In the genomic region with DNA sequence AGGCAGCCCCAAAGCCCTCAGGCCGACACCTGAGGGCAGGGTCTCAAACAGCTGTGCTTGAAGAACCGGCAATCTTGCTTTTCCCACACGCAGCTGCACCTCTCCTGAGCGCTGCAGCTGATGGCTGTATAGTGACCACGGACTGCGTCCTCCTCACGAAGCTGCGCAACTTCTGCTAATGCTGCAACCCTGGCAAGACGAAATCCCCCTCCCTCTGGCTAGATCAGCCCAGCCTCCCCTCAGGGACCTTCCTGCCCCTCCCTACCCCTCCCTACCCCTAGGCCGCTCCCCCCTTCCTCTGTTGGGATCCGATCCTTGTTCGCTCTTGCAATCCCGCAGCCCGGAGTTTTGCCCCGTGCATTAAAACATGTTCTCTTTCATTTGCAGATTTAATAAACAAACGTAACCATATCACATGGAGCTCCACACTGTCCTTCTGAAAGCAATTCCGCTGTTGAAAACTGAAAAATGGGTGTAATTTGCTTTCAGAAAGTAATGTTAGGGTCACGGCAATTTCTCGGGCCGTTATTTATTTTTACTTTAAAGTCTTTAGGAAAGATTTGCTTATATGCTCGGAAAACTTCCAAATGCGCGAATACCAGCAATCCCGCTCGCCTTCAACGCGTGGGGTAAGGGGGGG, we compare ENCODE assay signal across 14 cellular contexts. TPM values are rescaled to one million over a fixed set of nuclear protein-coding genes. Genes with fewer than 3 reads are reported as not detected.
DNase-seq lines count a peak whose midpoint lies in the region; ATAC-seq, FAIRE-seq and TF ChIP-seq lines count a peak whose summit lies in the region.
"Had no signal": no experiment of that assay in that cellular context is flagged by ENCODE, and none has a peak within 500 bp of the region (broad histone marks: within the 10 kb centered on the region; RNA-seq: fewer than 3 reads in every experiment).

No MANE protein-coding gene starts in this region.

- H4K20me1 ChIP-seq in HepG2 (ENCODE audit: insufficient read depth, low read length), result peaks cover 2% of the 10 kb centered on the region; the same call in 1 of the 2 replicates

- TF ChIP-seq EP300 in HepG2 (IDR thresholded peaks at IDR 0.05; ENCODE audit: low read depth in 2 of 2, low read length in 2 of 2), result no peak
- no peak for TF ChIP-seq EP300 in HepG2 (CRISPR knock-in tag; IDR thresholded peaks at IDR 0.05; ENCODE audit: borderline replicate concordance)

- H3K4me1 ChIP-seq in HepG2 (ENCODE audit: insufficient read depth, low read length) (peaks cover 23% of the 10 kb centered on the region), right lobe of liver (peaks cover 0 to 9% (median 3%) of the 10 kb centered on the region in 4 donors), urinary bladder (ENCODE audit: insufficient read depth) (no peaks in the 10 kb centered on the region), small intestine (ENCODE audit: control insufficient read depth in 2 of 2, insufficient read depth in 1 of 2, low read depth in 1 of 2, low read length in 1 of 2) (peaks cover 2 to 10% of the 10 kb centered on the region in 2 donors)
- H3K4me1 ChIP-seq in naive thymus-derived CD4-positive, alpha-beta T cell (ENCODE audit: control insufficient read depth in 2 of 2, insufficient read depth in 2 of 2, low read length in 2 of 2), result peaks cover 0 to 11% of the 10 kb centered on the region in 2 donors

- H3K9ac ChIP-seq in HepG2 (ENCODE audit: insufficient read depth, low read depth, low read length), result no peak overlapping the region

- no TSS peak for BruUV-seq in HepG2 (replicated peaks; lab: Mats Ljungman, UMichigan)

- H2AFZ ChIP-seq in HepG2 (ENCODE audit: low read length), result no peak overlapping the region

- H3K36me3 Mint-ChIP-seq in WTC11, result no peaks in the 10 kb centered on the region
- peaks cover 0 to 7% (median 6%) of the 10 kb centered on the region in 5 donors for H3K36me3 Mint-ChIP-seq in naive thymus-derived CD4-positive, alpha-beta T cell

- H3K36me3 ChIP-seq in HepG2 (replicated peaks in 1 of 2; ENCODE audit: control insufficient read depth in 1 of 2, insufficient read depth in 2 of 2, low read length in 2 of 2) (no peaks in the 10 kb centered on the region), right lobe of liver (no peaks in the 10 kb centered on the region), urinary bladder (ENCODE audit: insufficient read depth) (no peaks in the 10 kb centered on the region), small intestine (ENCODE audit: control insufficient read depth in 2 of 2, insufficient read depth in 2 of 2, low read length in 2 of 2) (no peaks in the 10 kb centered on the region)
- H3K36me3 ChIP-seq in naive thymus-derived CD4-positive, alpha-beta T cell (ENCODE audit: control insufficient read depth in 2 of 3, insufficient read depth in 3 of 3, low read length in 3 of 3), result no peaks in the 10 kb centered on the region
- H3K36me3 ChIP-seq: gastroesophageal sphincter had no signal

- POLR2A ChIA-PET in HepG2 (lab: Yijun Ruan, JAX) (no interaction called here), WTC11 (lab: Charles Lee) (no interaction called here)
- POLR2A ChIA-PET in naive thymus-derived CD4-positive, alpha-beta T cell (lab: Charles Lee), result no interaction called here

- H3K4me1 Mint-ChIP-seq in WTC11, result peaks cover 53% of the 10 kb centered on the region
- peaks cover 14 to 49% (median 41%) of the 10 kb centered on the region in 7 donors for H3K4me1 Mint-ChIP-seq in naive thymus-derived CD4-positive, alpha-beta T cell

- in situ Hi-C loops in HepG2 (cut with HindIII; ENCODE audit: extremely low pct_ligation_motif_present, low pct_unique_long_range_greater_than_20kb), result no loop called here

- no peak for TF ChIP-seq CTCF in HepG2 (CRISPR knock-in tag; IDR thresholded peaks at IDR 0.05)
- no peak for TF ChIP-seq CTCF in right lobe of liver (IDR thresholded peaks at IDR 0.05)
- TF ChIP-seq CTCF in WTC11 (IDR thresholded peaks at IDR 0.05), result no peak

- TF ChIP-seq RAD21 in HepG2 (CRISPR knock-in tag; IDR thresholded peaks at IDR 0.05), result no peak

- no peak overlapping the region for H3K4me2 ChIP-seq in HepG2 (ENCODE audit: low read depth, low read length)

- FAIRE-seq in HepG2 (lab: Jason Lieb, UNC), result no peak
- no peak for FAIRE-seq in small intestine (lab: Jason Lieb, UNC)

- 32% methylated on average over 27 of the region's 27 CpGs for WGBS in HepG2 (ENCODE audit: low lambda C conversion rate)
- 4% methylated on average over 19 of the region's 27 CpGs for WGBS in right lobe of liver (ENCODE audit: insufficient coverage, low coverage, low lambda C conversion rate, missing lambda C conversion rate)
- WGBS in urinary bladder, result 8% methylated on average over 27 of the region's 27 CpGs
- WGBS in small intestine, 3 donors, result 5 to 6% (median 6%) methylated on average over 26 to 27 of the region's 27 CpGs

- peaks cover 52 to 81% of the 10 kb centered on the region in 2 experiments for H3K27me3 ChIP-seq in HepG2 (ENCODE audit: control insufficient read depth in 1 of 2, insufficient read depth in 2 of 2, low read length in 2 of 2)
- peaks cover 30 to 73% of the 10 kb centered on the region in 2 donors for H3K27me3 ChIP-seq in right lobe of liver
- H3K27me3 ChIP-seq in naive thymus-derived CD4-positive, alpha-beta T cell (ENCODE audit: control insufficient read depth in 2 of 2, insufficient read depth in 2 of 2, low read length in 2 of 2), result peaks cover 7 to 19% of the 10 kb centered on the region in 2 donors
- H3K27me3 ChIP-seq in small intestine (ENCODE audit: control insufficient read depth in 2 of 2, insufficient read depth in 2 of 2, low read length in 2 of 2), result peaks cover 21 to 81% of the 10 kb centered on the region in 2 donors

- intact Hi-C loops in HepG2 (cut with micrococcal nuclease; ENCODE audit: unreplicated experiment) (loop anchor here (1.0 to 2.0 kb wide), 2 partner anchors 50 to 105 kb away; no protein-coding TSS in a partner anchor), right lobe of liver (cut with DNase I) (no loop called here)
- intact Hi-C loops in naive thymus-derived CD4-positive, alpha-beta T cell (cut with micrococcal nuclease), result loop anchor here in 1 of 2 donors (5.0 kb wide), 1 partner anchor 140 kb away; no protein-coding TSS in a partner anchor

- no peaks in the 10 kb centered on the region for H3K79me2 ChIP-seq in HepG2 (ENCODE audit: insufficient read depth, low read length)

- H3K27ac ChIP-seq in HepG2 (ENCODE audit: extremely low read length, insufficient read depth, low read length) (no peak overlapping the region), right lobe of liver (no peak overlapping the region), urinary bladder (ENCODE audit: low read depth) (no peak overlapping the region), small intestine (ENCODE audit: low read depth in 1 of 2, low read length in 1 of 2) (no peak overlapping the region)
- no peak overlapping the region for H3K27ac ChIP-seq in naive thymus-derived CD4-positive, alpha-beta T cell (ENCODE audit: low read depth, low read length)
- H3K27ac ChIP-seq: gastroesophageal sphincter, RWPE1 had no signal

- TF ChIP-seq POLR2A in HepG2 (IDR thresholded peaks at IDR 0.05; ENCODE audit: insufficient read depth in 1 of 2, low read depth in 2 of 2, low read length in 2 of 2), result no peak
- no peak for TF ChIP-seq POLR2A in right lobe of liver (IDR thresholded peaks at IDR 0.05)

- H3K4me3 ChIP-seq in HepG2 (replicated peaks in 1 of 3; ENCODE audit: insufficient read depth in 1 of 3, low read depth in 2 of 3, low read length in 3 of 3) (no peak overlapping the region), right lobe of liver (no peak overlapping the region), urinary bladder (ENCODE audit: low read depth, low read length) (peak overlapping the region; percentile 1), small intestine (ENCODE audit: low read depth in 1 of 2, low read length in 2 of 2) (no peak overlapping the region)
- no peak overlapping the region for H3K4me3 ChIP-seq in naive thymus-derived CD4-positive, alpha-beta T cell (ENCODE audit: low read length)

- no peak for ATAC-seq in HepG2
- no peak for ATAC-seq in right lobe of liver
- ATAC-seq in WTC11, result no peak
- ATAC-seq in naive thymus-derived CD4-positive, alpha-beta T cell, result no peak
- no peak for ATAC-seq in activated CD4-positive, CD25-positive, alpha-beta regulatory T cell treated with anti-CD3 and anti-CD28 coated beads, Interleukin-2, amount 50 U/mL, for 24 hours
- ATAC-seq: gastroesophageal sphincter had no signal

- H3K9me3 ChIP-seq in HepG2 (ENCODE audit: low read length) (no peaks in the 10 kb centered on the region), right lobe of liver (no peaks in the 10 kb centered on the region), small intestine (ENCODE audit: control insufficient read depth, low read depth) (no peaks in the 10 kb centered on the region)
- H3K9me3 ChIP-seq in naive thymus-derived CD4-positive, alpha-beta T cell (ENCODE audit: control insufficient read depth in 2 of 3, low read length in 3 of 3), result peaks cover 0 to 5% (median 0%) of the 10 kb centered on the region in 3 experiments
- H3K9me3 ChIP-seq: gastroesophageal sphincter had no signal

- peak overlapping the region; percentile 55 for H3K4me3 Mint-ChIP-seq in WTC11
- peak overlapping the region in 9 of 10 donors; percentile 40 to 71 (median 49) for H3K4me3 Mint-ChIP-seq in naive thymus-derived CD4-positive, alpha-beta T cell

- H3K27me3 Mint-ChIP-seq in WTC11 (ENCODE audit: low read depth), result peaks cover 100% of the 10 kb centered on the region
- peaks cover 83 to 99% (median 89%) of the 10 kb centered on the region in 5 donors for H3K27me3 Mint-ChIP-seq in naive thymus-derived CD4-positive, alpha-beta T cell

- CTCF ChIA-PET in HepG2 (lab: Yijun Ruan, JAX; ENCODE audit: low intra/inter-chr PET ratio, low total read pairs) (no interaction called here), WTC11 (lab: Charles Lee) (interaction anchor here (0.9 to 6.4 kb wide), 24 partner anchors 9 to 934 kb away, joined by 3 to 44 read pairs (median 6); partner anchors contain the start of gene NKX2-8)
- CTCF ChIA-PET in naive thymus-derived CD4-positive, alpha-beta T cell (lab: Charles Lee), result no interaction called here

- H3K27ac Mint-ChIP-seq in WTC11, result no peak overlapping the region
- H3K27ac Mint-ChIP-seq in naive thymus-derived CD4-positive, alpha-beta T cell, result peak overlapping the region in 1 of 9 donors; percentile 36

- H3K9me3 Mint-ChIP-seq in WTC11, result no peaks in the 10 kb centered on the region
- H3K9me3 Mint-ChIP-seq in naive thymus-derived CD4-positive, alpha-beta T cell, result peaks cover 0 to 19% (median 9%) of the 10 kb centered on the region in 11 donors

- DNase-seq in HepG2 (ENCODE audit: low spot score) (no peak), right lobe of liver (no peak), WTC11 (ENCODE audit: low spot score) (peak; percentile 45), small intestine (no peak), NCI-H345 treated with DMSO at 0.1 percent for 48 hours (lab: John Stamatoyannopoulos, UW; ENCODE audit: unreplicated experiment) (no peak)
- no peak for DNase-seq in naive thymus-derived CD4-positive, alpha-beta T cell
- DNase-seq: EL; midbrain; NCI-H1694; stimulated activated CD4-positive, alpha-beta T cell treated with anti-CD3 and anti-CD28 coated beads, Interleukin-4, amount 100 ng/mL, for 24 hours had no signal

RNA-seq across cellular contexts. Expression of gene PAX9, which starts 4.8 kb away (rescaled TPM):
- total RNA-seq in HepG2 (2016; rRNA removed; fragmentation: Illumina TruSeq; extraction: Trizol) (not detected in 2 replicates), right lobe of liver (not detected), WTC11 (2021) (not detected in 3 replicates), urinary bladder (0.48 TPM)
- total RNA-seq in HepG2 (2016; cell fraction: cytosol; rRNA removed; fragmentation: Illumina TruSeq; extraction: Trizol; ENCODE audit: low read depth), result not detected in 2 replicates
- total RNA-seq in HepG2 (2016; cell fraction: insoluble cytoplasmic fraction; rRNA removed; fragmentation: Illumina TruSeq; extraction: Trizol), result not detected in 2 replicates
- not detected in 2 replicates for total RNA-seq in HepG2 (2016; cell fraction: membrane; rRNA removed; fragmentation: Illumina TruSeq; extraction: Trizol)
- total RNA-seq in HepG2 (2016; cell fraction: nucleus; rRNA removed; fragmentation: Illumina TruSeq; extraction: Trizol), result not detected in 2 replicates
- polyA plus RNA-seq in HepG2 (2011; rRNA removed) (0.03 TPM in 2 replicates), urinary bladder (0.48 TPM), small intestine (under 1 TPM in 1 of 3 donors, not detected in 2; 0.03 TPM)
- not detected in 2 replicates for polyA plus RNA-seq in HepG2 (2011; cell fraction: cytosol; rRNA removed)
- 0.24 TPM in 1 of 2 replicates, not detected in the other for polyA plus RNA-seq in HepG2 (2011; cell fraction: nucleus; rRNA removed)
- polyA plus RNA-seq in HepG2 (2012), result 0.04 and 0.09 TPM in 2 replicates
- not detected in 2 replicates for polyA plus RNA-seq in HepG2 (2016; cell fraction: cytosol; fragmentation: Illumina TruSeq; extraction: Trizol; ENCODE audit: low read depth)
- not detected in 2 replicates for polyA plus RNA-seq in HepG2 (2016; cell fraction: insoluble cytoplasmic fraction; fragmentation: Illumina TruSeq; extraction: Trizol; ENCODE audit: low read depth)
- polyA plus RNA-seq in HepG2 (2016; cell fraction: membrane; fragmentation: Illumina TruSeq; extraction: Trizol; ENCODE audit: low read depth), result not detected in 2 replicates
- not detected in 2 replicates for polyA plus RNA-seq in HepG2 (2016; cell fraction: nucleus; fragmentation: Illumina TruSeq; extraction: Trizol; ENCODE audit: insufficient read depth, low read depth)
- 2.0 TPM in 1 of 2 replicates, not detected in the other for polyA minus RNA-seq in HepG2 (2011; rRNA and poly(A)+ RNA removed; ENCODE audit: low replicate concordance)
- polyA minus RNA-seq in HepG2 (2011; cell fraction: cytosol; rRNA and poly(A)+ RNA removed), result not detected in 2 replicates
- 0.13 TPM in 1 of 2 replicates, not detected in the other for polyA minus RNA-seq in HepG2 (2011; cell fraction: nucleus; rRNA and poly(A)+ RNA removed)
- not detected for total RNA-seq in naive thymus-derived CD4-positive, alpha-beta T cell
- under 1 TPM in 1 of 2 donors, not detected in 1; 0.05 TPM for polyA plus RNA-seq in naive thymus-derived CD4-positive, alpha-beta T cell
